8 cellular contexts compared by ENCODE assay signal in the genomic region with DNA sequence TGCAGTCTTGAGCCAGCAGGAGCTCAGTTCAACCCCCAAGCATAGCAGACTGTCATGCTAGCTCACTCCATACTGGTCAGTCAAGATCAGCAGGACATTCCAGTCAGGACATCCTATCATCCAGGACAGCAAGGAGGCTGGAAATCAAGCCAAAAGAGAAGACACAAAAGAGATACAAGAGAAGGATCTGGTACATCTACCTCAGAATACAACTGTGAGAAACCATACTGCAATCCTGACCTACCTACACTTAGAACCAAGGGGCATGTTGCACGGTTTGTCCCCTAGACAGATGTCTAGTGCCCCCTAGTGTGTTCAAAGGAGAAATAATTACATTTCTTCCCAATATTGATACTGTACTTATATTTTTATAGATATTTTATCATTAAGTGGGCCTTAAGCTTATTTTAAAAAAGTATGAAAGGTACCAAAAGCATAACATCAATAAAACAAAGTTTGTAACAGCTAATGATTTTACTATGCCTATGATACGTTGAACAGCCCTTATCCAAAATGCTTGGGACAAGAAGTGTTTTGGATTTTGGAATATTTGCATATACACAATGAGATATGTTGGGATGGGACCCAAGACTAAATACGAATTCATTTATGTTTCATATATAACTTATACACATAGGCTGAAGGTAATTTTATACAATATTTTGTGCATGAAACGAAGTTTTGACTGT. TPM values are rescaled to one million over a fixed set of nuclear protein-coding genes. Genes with fewer than 3 reads are reported as not detected.
DNase-seq lines count a peak whose midpoint lies in the region; ATAC-seq, FAIRE-seq and TF ChIP-seq lines count a peak whose summit lies in the region.

No MANE protein-coding gene starts in this region.

- H3K9me3 ChIP-seq in HepG2 (ENCODE audit: low read length): no peaks in the 10 kb centered on the region

- H3K9ac ChIP-seq in HepG2 (ENCODE audit: insufficient read depth, low read depth, low read length): no peak overlapping the region

- H4K20me1 ChIP-seq in HepG2 (ENCODE audit: insufficient read depth, low read length): 0 out of 2 replicates have a peak, but pooled peaks cover 4% of the 10 kb centered on the region

- no TSS peak for BruUV-seq in HepG2 (replicated peaks; lab: Mats Ljungman, UMichigan)

- H2AFZ ChIP-seq in HepG2 (ENCODE audit: low read length): no peak overlapping the region

- CTCF ChIA-PET in HepG2 (lab: Yijun Ruan, JAX; ENCODE audit: low intra/inter-chr PET ratio, low total read pairs): interaction anchor here (1.1 to 2.2 kb wide), 3 partner anchors 105 to 108 kb away, joined by 4 to 14 read pairs (median 7); no protein-coding TSS in a partner anchor

- WGBS in HepG2 (ENCODE audit: low lambda C conversion rate): 55% methylated on average over 4 of the region's 4 CpGs

- H3K4me1 Mint-ChIP-seq in brain: peaks cover 9% of the 10 kb centered on the region

- ATAC-seq in HepG2: peak; percentile 87
- ATAC-seq in HG03045 (IDR thresholded peaks at IDR 0.05; ENCODE audit: unreplicated experiment): no peak

- peak; percentile 48 for TF ChIP-seq CTCF in AG09309 (IDR thresholded peaks at IDR 0.05; ENCODE audit: control insufficient read depth, insufficient read depth, low read depth, low read length, missing control alignments)
- TF ChIP-seq CTCF in GM12875 (IDR thresholded peaks at IDR 0.05; ENCODE audit: borderline replicate concordance, insufficient read depth, low read depth, low read length): peak; percentile 52; the same call in 1 of the 2 replicates
- peak; percentile 79 to 80 for TF ChIP-seq CTCF in brain (conservative IDR thresholded peaks at IDR 0.05)
- TF ChIP-seq CTCF in HepG2 (CRISPR knock-in tag; IDR thresholded peaks at IDR 0.05): peak; percentile 72
- no peak for TF ChIP-seq CTCF in coronary artery (IDR thresholded peaks at IDR 0.05)

- no peaks in the 10 kb centered on the region for H3K27me3 Mint-ChIP-seq in brain

- H3K4me3 ChIP-seq in AG09309 (ENCODE audit: control insufficient read depth, low read depth, low read length): no peak overlapping the region
- no peak overlapping the region for H3K4me3 ChIP-seq in GM12875 (ENCODE audit: low read depth, low read length)
- no peak overlapping the region for H3K4me3 ChIP-seq in HepG2 (replicated peaks in 1 of 3; ENCODE audit: insufficient read depth in 1 of 3, low read depth in 2 of 3, low read length in 3 of 3)
- H3K4me3 ChIP-seq in coronary artery: no peak overlapping the region

- H3K27ac ChIP-seq in HepG2 (ENCODE audit: extremely low read length, insufficient read depth, low read length) (no peak overlapping the region), coronary artery (no peak overlapping the region)

- H3K79me2 ChIP-seq in HepG2 (ENCODE audit: insufficient read depth, low read length): no peaks in the 10 kb centered on the region

- H3K4me1 ChIP-seq in HepG2 (ENCODE audit: insufficient read depth, low read length): no peaks in the 10 kb centered on the region

- DNase-seq in AG09309 (ENCODE audit: low read depth) (no peak), NCI-H2196 (lab: John Stamatoyannopoulos, UW; ENCODE audit: unreplicated experiment) (peak; percentile 4), HepG2 (ENCODE audit: low spot score) (peak; percentile 16), coronary artery (ENCODE audit: low spot score) (no peak)
- no peak for DNase-seq in NK-92 treated with Interleukin-12 subunit alpha and Interleukin-12 subunit beta, amount 100 ng/mL, for 24 hours (lab: John Stamatoyannopoulos, UW)

- H3K4me3 Mint-ChIP-seq in brain: no peak overlapping the region

- peak; percentile 54; the same call in 1 of the 2 replicates for TF ChIP-seq RAD21 in HepG2 (CRISPR knock-in tag; IDR thresholded peaks at IDR 0.05)

- no peak overlapping the region for H3K27ac Mint-ChIP-seq in brain

- FAIRE-seq in HepG2 (lab: Jason Lieb, UNC): peak; percentile 40

- no peak overlapping the region for H3K4me2 ChIP-seq in HepG2 (ENCODE audit: low read depth, low read length)

- intact Hi-C loops in HepG2 (cut with micrococcal nuclease; ENCODE audit: unreplicated experiment): loop anchor here (1.0 kb wide), 1 partner anchor 105 kb away; no protein-coding TSS in a partner anchor

- in situ Hi-C loops in HepG2 (cut with HindIII; ENCODE audit: extremely low pct_ligation_motif_present, low pct_unique_long_range_greater_than_20kb): loop anchor here (5.0 to 10.0 kb wide), 3 partner anchors 110 to 857 kb away; no protein-coding TSS in a partner anchor

- H3K36me3 Mint-ChIP-seq in brain: peaks cover 20% of the 10 kb centered on the region

- peaks cover 1 to 5% of the 10 kb centered on the region in 2 experiments; a peak in 3 of 5 replicates for H3K36me3 ChIP-seq in HepG2 (replicated peaks in 1 of 2; ENCODE audit: control insufficient read depth in 1 of 2, insufficient read depth in 2 of 2, low read length in 2 of 2)

- H3K9me3 Mint-ChIP-seq in brain: no peaks in the 10 kb centered on the region

- TF ChIP-seq EP300 in HepG2 (IDR thresholded peaks at IDR 0.05; ENCODE audit: low read depth in 2 of 2, low read length in 2 of 2) (no peak), HepG2 (CRISPR knock-in tag; IDR thresholded peaks at IDR 0.05; ENCODE audit: borderline replicate concordance) (no peak)

- POLR2A ChIA-PET in HepG2 (lab: Yijun Ruan, JAX): no interaction called here

- TF ChIP-seq POLR2A in HepG2 (IDR thresholded peaks at IDR 0.05; ENCODE audit: insufficient read depth in 1 of 2, low read depth in 2 of 2, low read length in 2 of 2): no peak

- no peaks in the 10 kb centered on the region; a peak in 1 of 5 replicates for H3K27me3 ChIP-seq in HepG2 (ENCODE audit: control insufficient read depth in 1 of 2, insufficient read depth in 2 of 2, low read length in 2 of 2)

TF ChIP-seq in HepG2, 621 proteins besides CTCF, POLR2A, EP300 and RAD21:
- TF ChIP-seq, protein P1, sequence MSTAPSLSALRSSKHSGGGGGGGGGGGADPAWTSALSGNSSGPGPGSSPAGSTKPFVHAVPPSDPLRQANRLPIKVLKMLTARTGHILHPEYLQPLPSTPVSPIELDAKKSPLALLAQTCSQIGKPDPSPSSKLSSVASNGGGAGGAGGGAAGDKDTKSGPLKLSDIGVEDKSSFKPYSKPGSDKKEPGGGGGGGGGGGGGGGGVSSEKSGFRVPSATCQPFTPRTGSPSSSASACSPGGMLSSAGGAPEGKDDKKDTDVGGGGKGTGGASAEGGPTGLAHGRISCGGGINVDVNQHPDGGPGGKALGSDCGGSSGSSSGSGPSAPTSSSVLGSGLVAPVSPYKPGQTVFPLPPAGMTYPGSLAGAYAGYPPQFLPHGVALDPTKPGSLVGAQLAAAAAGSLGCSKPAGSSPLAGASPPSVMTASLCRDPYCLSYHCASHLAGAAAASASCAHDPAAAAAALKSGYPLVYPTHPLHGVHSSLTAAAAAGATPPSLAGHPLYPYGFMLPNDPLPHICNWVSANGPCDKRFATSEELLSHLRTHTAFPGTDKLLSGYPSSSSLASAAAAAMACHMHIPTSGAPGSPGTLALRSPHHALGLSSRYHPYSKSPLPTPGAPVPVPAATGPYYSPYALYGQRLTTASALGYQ (CRISPR knock-in tag; IDR thresholded peaks at IDR 0.05): no peak
- TF ChIP-seq SMC3 (IDR thresholded peaks at IDR 0.05; ENCODE audit: low read length): peak; percentile 63
- no peak for TF ChIP-seq ZNF547 (CRISPR knock-in tag; IDR thresholded peaks at IDR 0.05)
- TF ChIP-seq STAG1 (CRISPR knock-in tag; IDR thresholded peaks at IDR 0.05): peak; percentile 85
- TF ChIP-seq ARNTL (CRISPR knock-in tag; IDR thresholded peaks at IDR 0.05): no peak
- TF ChIP-seq KDM4B (CRISPR knock-in tag; IDR thresholded peaks at IDR 0.05): no peak
- no peak for TF ChIP-seq SRSF1 (optimal IDR thresholded peaks at IDR 0.05; ENCODE audit: low read depth, low read length)
TF ChIP-seq in HepG2: peak in this region for 2.

RNA-seq across cellular contexts. Expression of a gene that starts 26.7 kb away (rescaled TPM):
- polyA plus RNA-seq in brain (ENCODE audit: insufficient read depth, low read depth, low replicate concordance) (4.2 TPM), HepG2 (2011; rRNA removed) (4.8 and 5.1 TPM in 2 replicates)
- total RNA-seq in HepG2 (2016; rRNA removed; fragmentation: Illumina TruSeq; extraction: Trizol): 9.8 and 11.8 TPM in 2 replicates
- total RNA-seq in HepG2 (2016; cell fraction: cytosol; rRNA removed; fragmentation: Illumina TruSeq; extraction: Trizol; ENCODE audit: low read depth): 9.6 and 11.6 TPM in 2 replicates
- 9.2 and 11.5 TPM in 2 replicates for total RNA-seq in HepG2 (2016; cell fraction: insoluble cytoplasmic fraction; rRNA removed; fragmentation: Illumina TruSeq; extraction: Trizol)
- 3.1 and 3.4 TPM in 2 replicates for total RNA-seq in HepG2 (2016; cell fraction: membrane; rRNA removed; fragmentation: Illumina TruSeq; extraction: Trizol)
- 11.7 and 15.3 TPM in 2 replicates for total RNA-seq in HepG2 (2016; cell fraction: nucleus; rRNA removed; fragmentation: Illumina TruSeq; extraction: Trizol)
- 2.0 and 3.0 TPM in 2 replicates for polyA plus RNA-seq in HepG2 (2011; cell fraction: cytosol; rRNA removed)
- polyA plus RNA-seq in HepG2 (2011; cell fraction: nucleus; rRNA removed): 7.4 and 10.0 TPM in 2 replicates
- polyA plus RNA-seq in HepG2 (2012): 3.7 and 4.9 TPM in 2 replicates
- polyA plus RNA-seq in HepG2 (2016; cell fraction: cytosol; fragmentation: Illumina TruSeq; extraction: Trizol; ENCODE audit: low read depth): 0.33 and 0.57 TPM in 2 replicates
- 5.4 and 6.2 TPM in 2 replicates for polyA plus RNA-seq in HepG2 (2016; cell fraction: insoluble cytoplasmic fraction; fragmentation: Illumina TruSeq; extraction: Trizol; ENCODE audit: low read depth)
- polyA plus RNA-seq in HepG2 (2016; cell fraction: membrane; fragmentation: Illumina TruSeq; extraction: Trizol; ENCODE audit: low read depth): 0.66 and 0.81 TPM in 2 replicates
- polyA plus RNA-seq in HepG2 (2016; cell fraction: nucleus; fragmentation: Illumina TruSeq; extraction: Trizol; ENCODE audit: insufficient read depth, low read depth): 8.3 TPM in 2 replicates
- 38.4 and 115 TPM in 2 replicates for polyA minus RNA-seq in HepG2 (2011; rRNA and poly(A)+ RNA removed; ENCODE audit: low replicate concordance)
- 5.5 and 8.2 TPM in 2 replicates for polyA minus RNA-seq in HepG2 (2011; cell fraction: cytosol; rRNA and poly(A)+ RNA removed)
- 37.0 and 38.9 TPM in 2 replicates for polyA minus RNA-seq in HepG2 (2011; cell fraction: nucleus; rRNA and poly(A)+ RNA removed)

Comparison
In these comparisons a context has a peak if more than half of its experiments do, and no peak if none do; other contexts are left out.
1. DNase-seq: peak in NCI-H2196 (single experiment) and HepG2 (single experiment); none in AG09309 (single experiment), coronary artery (single experiment) and NK-92 treated with Interleukin-12 subunit alpha and Interleukin-12 subunit beta, amount 100 ng/mL, for 24 hours (single experiment).